7 cellular contexts compared by ENCODE assay signal in the genomic region with DNA sequence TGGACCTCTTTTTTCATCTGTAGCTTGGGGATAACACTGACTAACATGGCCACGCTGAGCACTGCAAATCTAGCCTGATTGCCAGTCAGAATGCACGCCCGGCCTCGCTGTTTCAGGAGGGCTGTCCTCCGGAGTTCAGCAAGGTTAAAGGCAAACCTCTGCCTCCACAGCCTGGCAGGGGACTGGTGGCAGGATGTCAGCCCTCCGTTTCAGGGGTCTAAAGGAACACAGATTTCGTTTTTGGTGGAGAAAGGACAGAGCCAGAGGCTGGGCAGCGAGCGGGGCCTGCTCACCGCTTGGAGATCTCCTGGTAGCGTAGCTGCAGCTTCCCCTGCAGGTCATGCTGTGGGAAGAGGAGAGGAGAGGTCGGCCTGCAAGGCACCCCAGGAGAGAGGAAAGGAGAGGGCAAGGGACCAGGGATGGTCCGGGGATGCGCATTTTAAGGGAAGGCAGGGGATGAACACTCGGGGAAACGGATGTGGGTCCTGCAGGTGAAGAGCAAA.
DNase-seq lines count a peak whose midpoint lies in the region; ATAC-seq lines count a peak whose summit lies in the region.

No MANE protein-coding gene starts in this region.

- H3K27me3 Mint-ChIP-seq in activated naive CD8-positive, alpha-beta T cell = no peaks in the 10 kb centered on the region
- H3K27me3 Mint-ChIP-seq in stimulated activated memory B cell treated with anti-CD40 and anti-IgM and Interleukin-4, amounts not matched to agents 10 μg/mL and 1 μg/mL and 100 μg/mL, for 72 hours = no peaks in the 10 kb centered on the region

- WGBS in iPS DF 6.9 (ENCODE audit: insufficient coverage, insufficient read length) = no CpG with 5 or more reads among the region's 16 CpGs

- peak overlapping the region; percentile 100 for H3K4me3 Mint-ChIP-seq in activated naive CD8-positive, alpha-beta T cell
- H3K4me3 Mint-ChIP-seq in stimulated activated memory B cell treated with anti-CD40 and anti-IgM and Interleukin-4, amounts not matched to agents 10 μg/mL and 1 μg/mL and 100 μg/mL, for 72 hours = peak overlapping the region; percentile 96

- H3K9me3 ChIP-seq in iPS DF 6.9 (ENCODE audit: control insufficient read depth, insufficient read depth, low read length) = no peaks in the 10 kb centered on the region

- peak overlapping the region; percentile 89 for H3K4me3 ChIP-seq in iPS DF 6.9 (ENCODE audit: low read length)

- H3K4me1 ChIP-seq in iPS DF 6.9 (ENCODE audit: control insufficient read depth, insufficient read depth, low read length) = peaks cover 5% of the 10 kb centered on the region

- H3K9me3 Mint-ChIP-seq in activated naive CD8-positive, alpha-beta T cell (ENCODE audit: low read depth) = no peaks in the 10 kb centered on the region
- H3K9me3 Mint-ChIP-seq in stimulated activated memory B cell treated with anti-CD40 and anti-IgM and Interleukin-4, amounts not matched to agents 10 μg/mL and 1 μg/mL and 100 μg/mL, for 72 hours = no peaks in the 10 kb centered on the region

- DNase-seq in iPS DF 6.9 (ENCODE audit: low read depth, low spot score) (no peak), NCI-H524 (lab: John Stamatoyannopoulos, UW) (no peak)

- ATAC-seq in GM19328 (IDR thresholded peaks at IDR 0.05; ENCODE audit: unreplicated experiment) (peak; percentile 14), HG03571 (IDR thresholded peaks at IDR 0.05; ENCODE audit: unreplicated experiment) (peak; percentile 27), HG03565 (IDR thresholded peaks at IDR 0.05; ENCODE audit: unreplicated experiment) (no peak)
- ATAC-seq in stimulated activated memory B cell treated with anti-CD40 and anti-IgM and Interleukin-4, amounts not matched to agents 10 μg/mL and 1 μg/mL and 100 μg/mL, for 72 hours = peak; percentile 9

- peak overlapping the region; percentile 99 for H3K27ac Mint-ChIP-seq in activated naive CD8-positive, alpha-beta T cell
- peak overlapping the region; percentile 99 for H3K27ac Mint-ChIP-seq in stimulated activated memory B cell treated with anti-CD40 and anti-IgM and Interleukin-4, amounts not matched to agents 10 μg/mL and 1 μg/mL and 100 μg/mL, for 72 hours

- peaks cover 16% of the 10 kb centered on the region for H3K36me3 ChIP-seq in iPS DF 6.9 (ENCODE audit: control insufficient read depth, insufficient read depth, low read length)

- H3K27ac ChIP-seq in iPS DF 6.9 (ENCODE audit: low read length) = no peak overlapping the region

- H3K27me3 ChIP-seq in iPS DF 6.9 (ENCODE audit: control insufficient read depth, insufficient read depth, low read length) = no peaks in the 10 kb centered on the region

- H3K4me1 Mint-ChIP-seq in activated naive CD8-positive, alpha-beta T cell (ENCODE audit: low read depth) = peaks cover 31% of the 10 kb centered on the region
- H3K4me1 Mint-ChIP-seq in stimulated activated memory B cell treated with anti-CD40 and anti-IgM and Interleukin-4, amounts not matched to agents 10 μg/mL and 1 μg/mL and 100 μg/mL, for 72 hours = peaks cover 48% of the 10 kb centered on the region

- H3K36me3 Mint-ChIP-seq in activated naive CD8-positive, alpha-beta T cell = peaks cover 4% of the 10 kb centered on the region
- H3K36me3 Mint-ChIP-seq in stimulated activated memory B cell treated with anti-CD40 and anti-IgM and Interleukin-4, amounts not matched to agents 10 μg/mL and 1 μg/mL and 100 μg/mL, for 72 hours = peaks cover 25% of the 10 kb centered on the region
